ENCODE assay signal across 31 cellular contexts in the genomic region with DNA sequence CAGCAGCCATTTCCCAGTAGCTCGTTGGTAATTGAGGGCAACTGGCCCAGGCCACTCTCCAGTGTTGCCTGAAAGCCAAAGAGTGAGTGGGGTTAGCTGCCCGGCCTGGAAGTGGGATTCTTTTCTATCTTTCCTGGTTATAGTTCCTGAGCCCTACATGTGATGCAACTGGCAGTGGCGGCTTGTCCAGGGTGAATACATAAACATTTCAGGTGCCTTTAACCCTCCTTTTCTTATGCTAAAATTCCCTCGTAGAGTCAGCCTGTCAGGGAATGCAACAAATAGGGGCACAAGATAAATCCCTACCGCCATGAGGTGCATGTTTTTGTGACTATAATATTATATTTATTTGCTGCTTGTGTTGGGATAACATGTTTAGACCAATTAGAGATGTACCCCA.
"Had no signal": no experiment of that assay in that cellular context is flagged by ENCODE, and none has a peak within 500 bp of the region (broad histone marks: within the 10 kb centered on the region; RNA-seq: fewer than 3 reads in every experiment).

No MANE protein-coding gene starts in this region.

- H3K9me3 ChIP-seq: colonic mucosa, esophagus squamous epithelium, heart right ventricle, lower lobe of right lung, prostate gland, right atrium auricular region, testis, tibial nerve, upper lobe of left lung had no signal

- H3K27me3 Mint-ChIP-seq: dendritic cell treated with granulocyte-macrophage colony-stimulating factor and Interleukin-4, amounts not matched to agents 40 ng/mL and 50 ng/mL, for 4 days; naive thymus-derived CD4-positive, alpha-beta T cell had no signal

- H3K9ac ChIP-seq: neural progenitor cell had no signal

- ATAC-seq: heart right ventricle; left ventricle myocardium superior; naive thymus-derived CD4-positive, alpha-beta T cell; sciatic nerve had no signal

- FAIRE-seq: endometrium, keratinocyte, urothelium cell line had no signal

- H3K36me3 Mint-ChIP-seq: neural progenitor cell had no signal

- H3K27ac ChIP-seq: colonic mucosa, esophagus squamous epithelium, heart right ventricle, lower lobe of right lung, neural progenitor cell, prostate gland, right atrium auricular region, testis, tibial nerve, upper lobe of left lung had no signal

- H3K27me3 ChIP-seq: colonic mucosa, esophagus squamous epithelium, heart right ventricle, neural progenitor cell, right atrium auricular region, testis, tibial nerve, upper lobe of left lung had no signal

- H2AFZ ChIP-seq: neural progenitor cell had no signal

- H3K27ac Mint-ChIP-seq: dendritic cell treated with granulocyte-macrophage colony-stimulating factor and Interleukin-4, amounts not matched to agents 40 ng/mL and 50 ng/mL, for 4 days; nephron; neural progenitor cell had no signal

- DNase-seq: colonic mucosa; effector CD8-positive, alpha-beta T cell; erythroblast; esophagus squamous epithelium; foreskin melanocyte; glutamatergic neuron; heart right ventricle; hippocampal formation; left ventricle myocardium superior; lower lobe of right lung; naive thymus-derived CD4-positive, alpha-beta T cell; nucleus accumbens; stimulated activated CD4-positive, alpha-beta T cell treated with anti-CD3 and anti-CD28 coated beads, Interleukin-12 subunit alpha, Interleukin-12 subunit beta, amount 100 ng/mL, for 4 hours; stimulated activated CD4-positive, alpha-beta T cell treated with anti-CD3 and anti-CD28 coated beads, Interleukin-1b, Interleukin-23, amount 100 ng/mL, for 48 hours; stimulated activated CD4-positive, alpha-beta T cell treated with anti-CD3 and anti-CD28 coated beads, Interleukin-4, amount 100 ng/mL, for 1 hour; stimulated activated CD8-positive, alpha-beta memory T cell treated with anti-CD3 and anti-CD28 coated beads, Interleukin-4, amount 100 ng/mL, for 48 hours; stimulated activated naive CD4-positive, alpha-beta T cell; substantia nigra; testis; upper lobe of left lung had no signal

- H3K4me3 Mint-ChIP-seq: dendritic cell treated with granulocyte-macrophage colony-stimulating factor and Interleukin-4, amounts not matched to agents 40 ng/mL and 50 ng/mL, for 4 days; naive thymus-derived CD4-positive, alpha-beta T cell; nephron; neural progenitor cell had no signal

- H3K4me2 ChIP-seq: neural progenitor cell, smooth muscle cell had no signal

- H3K4me3 ChIP-seq: colonic mucosa, esophagus squamous epithelium, heart right ventricle, lower lobe of right lung, neural progenitor cell, prostate gland, right atrium auricular region, smooth muscle cell, testis, tibial nerve, upper lobe of left lung had no signal

- H3K36me3 ChIP-seq: colonic mucosa, neural progenitor cell, prostate gland, right atrium auricular region had no signal

- H3K4me1 ChIP-seq: colonic mucosa, lower lobe of right lung, prostate gland, right atrium auricular region, tibial nerve, upper lobe of left lung had no signal
